1 cellular context compared by ENCODE assay signal in genomic region chr2:153287109-153287801, GRCh38.
TF ChIP-seq lines count a peak whose summit lies in the region.

No MANE protein-coding gene starts in this region.

TF ChIP-seq in K562, 482 proteins besides CTCF, POLR2A, EP300 and RAD21 (continued from another document):
- TF ChIP-seq, protein P1, sequence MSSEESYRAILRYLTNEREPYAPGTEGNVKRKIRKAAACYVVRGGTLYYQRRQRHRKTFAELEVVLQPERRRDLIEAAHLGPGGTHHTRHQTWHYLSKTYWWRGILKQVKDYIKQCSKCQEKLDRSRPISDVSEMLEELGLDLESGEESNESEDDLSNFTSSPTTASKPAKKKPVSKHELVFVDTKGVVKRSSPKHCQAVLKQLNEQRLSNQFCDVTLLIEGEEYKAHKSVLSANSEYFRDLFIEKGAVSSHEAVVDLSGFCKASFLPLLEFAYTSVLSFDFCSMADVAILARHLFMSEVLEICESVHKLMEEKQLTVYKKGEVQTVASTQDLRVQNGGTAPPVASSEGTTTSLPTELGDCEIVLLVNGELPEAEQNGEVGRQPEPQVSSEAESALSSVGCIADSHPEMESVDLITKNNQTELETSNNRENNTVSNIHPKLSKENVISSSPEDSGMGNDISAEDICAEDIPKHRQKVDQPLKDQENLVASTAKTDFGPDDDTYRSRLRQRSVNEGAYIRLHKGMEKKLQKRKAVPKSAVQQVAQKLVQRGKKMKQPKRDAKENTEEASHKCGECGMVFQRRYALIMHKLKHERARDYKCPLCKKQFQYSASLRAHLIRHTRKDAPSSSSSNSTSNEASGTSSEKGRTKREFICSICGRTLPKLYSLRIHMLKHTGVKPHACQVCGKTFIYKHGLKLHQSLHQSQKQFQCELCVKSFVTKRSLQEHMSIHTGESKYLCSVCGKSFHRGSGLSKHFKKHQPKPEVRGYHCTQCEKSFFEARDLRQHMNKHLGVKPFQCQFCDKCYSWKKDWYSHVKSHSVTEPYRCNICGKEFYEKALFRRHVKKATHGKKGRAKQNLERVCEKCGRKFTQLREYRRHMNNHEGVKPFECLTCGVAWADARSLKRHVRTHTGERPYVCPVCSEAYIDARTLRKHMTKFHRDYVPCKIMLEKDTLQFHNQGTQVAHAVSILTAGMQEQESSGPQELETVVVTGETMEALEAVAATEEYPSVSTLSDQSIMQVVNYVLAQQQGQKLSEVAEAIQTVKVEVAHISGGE (CRISPR knock-in tag; IDR thresholded peaks at IDR 0.05), result no peak
- TF ChIP-seq ZNF311 (CRISPR knock-in tag; IDR thresholded peaks at IDR 0.05) (no peak), CTBP1 (IDR thresholded peaks at IDR 0.05; ENCODE audit: borderline replicate concordance) (no peak), HINFP (tag; conservative IDR thresholded peaks at IDR 0.05; ENCODE audit: low read depth) (no peak), TGIF2 (CRISPR knock-in tag; IDR thresholded peaks at IDR 0.05) (no peak), CHD2 (IDR thresholded peaks at IDR 0.05; ENCODE audit: low read depth, low read length) (no peak), RBM34 (IDR thresholded peaks at IDR 0.05; ENCODE audit: borderline replicate concordance, insufficient read depth, low read length) (no peak)
